In the genomic region with DNA sequence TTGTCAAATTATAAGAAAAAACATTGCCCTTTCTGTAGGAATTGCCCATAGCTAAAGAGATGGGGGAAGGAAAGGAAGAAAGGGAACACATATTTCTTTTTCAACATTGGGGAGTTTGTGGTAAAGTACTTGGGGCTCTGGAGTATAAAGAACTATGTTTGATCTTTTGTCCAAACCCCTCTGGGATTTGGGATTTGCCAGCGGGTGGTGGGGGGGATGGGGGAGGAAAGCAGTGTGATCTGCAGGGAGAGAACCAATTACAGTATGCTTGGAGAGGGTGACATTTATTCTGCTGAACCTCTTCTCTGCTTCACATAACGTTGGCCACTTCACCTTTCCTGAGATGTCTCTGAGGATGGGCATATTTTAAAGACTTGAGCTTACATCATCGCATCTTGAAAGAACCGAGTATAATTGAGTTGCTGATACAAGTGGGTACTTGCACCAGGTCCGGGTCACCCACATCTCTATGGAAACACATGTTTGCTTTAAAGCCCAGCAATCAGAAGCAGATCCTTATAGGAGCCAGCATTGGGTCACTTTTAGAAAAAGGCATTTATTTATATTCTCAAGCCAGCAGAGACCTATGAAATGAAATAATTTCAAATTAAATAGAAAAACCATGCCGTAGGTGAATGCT, we compare ENCODE assay signal across 12 cellular contexts.
DNase-seq lines count a peak whose midpoint lies in the region; ATAC-seq and TF ChIP-seq lines count a peak whose summit lies in the region.
"Had no signal": no experiment of that assay in that cellular context is flagged by ENCODE, and none has a peak within 500 bp of the region (broad histone marks: within the 10 kb centered on the region; RNA-seq: fewer than 3 reads in every experiment).

No MANE protein-coding gene starts in this region.

- H3K23ac ChIP-seq in neuronal stem cell (ENCODE audit: low read depth, low read length, poor library complexity), result no peak overlapping the region

- TF ChIP-seq CTCF in WI38 (IDR thresholded peaks at IDR 0.05; ENCODE audit: low read depth, low read length) (no peak), thoracic aorta (IDR thresholded peaks at IDR 0.05) (no peak)

- no peak overlapping the region for H4K8ac ChIP-seq in neuronal stem cell (ENCODE audit: low read depth, low read length)

- H3K4me1 ChIP-seq in iPS-20b (ENCODE audit: insufficient read depth, low read length) (peaks cover 77% of the 10 kb centered on the region), thoracic aorta (ENCODE audit: control insufficient read depth in 1 of 2, low read depth in 2 of 2) (peaks cover 29 to 74% of the 10 kb centered on the region in 2 donors), neuronal stem cell (ENCODE audit: control insufficient read depth in 2 of 2, insufficient read depth in 1 of 2, low read depth in 1 of 2, low read length in 2 of 2) (peaks cover 27 to 44% of the 10 kb centered on the region in 2 donors)

- H2BK5ac ChIP-seq in neuronal stem cell (ENCODE audit: low read length), result no peak overlapping the region

- H2BK12ac ChIP-seq in neuronal stem cell (ENCODE audit: low read length), result no peak overlapping the region

- H2AFZ ChIP-seq in neuronal stem cell (ENCODE audit: low read length), result no peak overlapping the region

- H2AK5ac ChIP-seq in neuronal stem cell (ENCODE audit: low read depth, low read length), result no peak overlapping the region

- no peak overlapping the region for H4K91ac ChIP-seq in neuronal stem cell (ENCODE audit: low read depth, low read length, poor library complexity)

- H3K9ac ChIP-seq in iPS-20b (ENCODE audit: low read depth, low read length) (peak overlapping the region; percentile 46; the same call in 1 of the 2 replicates), neuronal stem cell (ENCODE audit: low read depth, low read length, poor library complexity) (no peak overlapping the region)

- peak overlapping the region; percentile 60 for H3K27ac ChIP-seq in iPS-20b (ENCODE audit: low read length)
- H3K27ac ChIP-seq in thoracic aorta, result peak overlapping the region; percentile 75 to 86
- no peak overlapping the region for H3K27ac ChIP-seq in neuronal stem cell (replicated peaks; ENCODE audit: low read length)

- H3K9me3 ChIP-seq in iPS-20b (ENCODE audit: insufficient read depth, low read depth, low read length), result no peaks in the 10 kb centered on the region
- no peaks in the 10 kb centered on the region for H3K9me3 ChIP-seq in thoracic aorta
- H3K9me3 ChIP-seq in neuronal stem cell (replicated peaks in 1 of 2; ENCODE audit: control insufficient read depth in 2 of 2, insufficient read depth in 1 of 2, low read depth in 1 of 2, low read length in 2 of 2), result no peaks in the 10 kb centered on the region

- DNase-seq in NCI-H748 (lab: John Stamatoyannopoulos, UW; ENCODE audit: unreplicated experiment), result peak; percentile 50
- DNase-seq in NCI-H748 treated with DMSO at 0.1 percent for 48 hours (lab: John Stamatoyannopoulos, UW), result no peak
- DNase-seq in thoracic aorta (ENCODE audit: low spot score), result no peak
- DNase-seq in neuronal stem cell (ENCODE audit: low spot score), result no peak
- DNase-seq: erythroblast; NCI-H2029; stimulated activated CD4-positive, alpha-beta T cell treated with anti-CD3 and anti-CD28 coated beads, Interleukin-2, amount 100 ng/mL, for 24 hours; T-helper 17 cell had no signal

- no peak overlapping the region for H3K4ac ChIP-seq in neuronal stem cell (ENCODE audit: low read length)

- H2BK120ac ChIP-seq in neuronal stem cell (ENCODE audit: low read depth, low read length), result no peak overlapping the region

- H3K79me1 ChIP-seq in neuronal stem cell (ENCODE audit: low read depth, low read length), result no peaks in the 10 kb centered on the region

- H2BK15ac ChIP-seq in neuronal stem cell (ENCODE audit: low read length), result no peak overlapping the region

- WGBS in neuronal stem cell (ENCODE audit: extremely low coverage in 2 of 2, insufficient read length in 2 of 2, insufficient replicate concordance in 1 of 2), 2 donors, result no CpG with 5 or more reads among the region's 6 CpGs

- H3K4me3 ChIP-seq in WI38 (ENCODE audit: low read depth, low read length) (peak overlapping the region; percentile 1; the same call in 1 of the 2 replicates), iPS-20b (ENCODE audit: low read length) (peak overlapping the region; percentile 57), thoracic aorta (peak overlapping the region; percentile 49), neuronal stem cell (ENCODE audit: low read length in 2 of 2) (peak overlapping the region in 1 of 2 donors; percentile 24)

- no peak overlapping the region for H3K18ac ChIP-seq in neuronal stem cell (ENCODE audit: low read length)

- H3K36me3 ChIP-seq in iPS-20b (ENCODE audit: insufficient read depth, low read depth, low read length), result no peaks in the 10 kb centered on the region
- no peaks in the 10 kb centered on the region for H3K36me3 ChIP-seq in thoracic aorta
- no peaks in the 10 kb centered on the region for H3K36me3 ChIP-seq in neuronal stem cell (replicated peaks in 1 of 2; ENCODE audit: control insufficient read depth in 2 of 2, insufficient read depth in 2 of 2, low read length in 2 of 2)

- ATAC-seq in thoracic aorta (ENCODE audit: insufficient number of reproducible peaks, low FRiP score, low read depth) (no peak), GM19351 (IDR thresholded peaks at IDR 0.05; ENCODE audit: unreplicated experiment) (no peak), GM18517 (IDR thresholded peaks at IDR 0.05; ENCODE audit: unreplicated experiment) (no peak)
- ATAC-seq: T-helper 17 cell had no signal

- no peak overlapping the region for H3K14ac ChIP-seq in neuronal stem cell (ENCODE audit: low read length)

- H3K4me2 ChIP-seq in neuronal stem cell (ENCODE audit: insufficient read depth, low read length, poor library complexity, severe bottlenecking), result no peak overlapping the region

- H3K27me3 ChIP-seq in iPS-20b (ENCODE audit: insufficient read depth, low read length) (no peaks in the 10 kb centered on the region), thoracic aorta (replicated peaks; ENCODE audit: insufficient read depth) (no peaks in the 10 kb centered on the region), neuronal stem cell (ENCODE audit: control insufficient read depth in 3 of 3, insufficient read depth in 3 of 3, low read depth in 1 of 3, low read length in 3 of 3) (no peaks in the 10 kb centered on the region)
